ENCODE assay signal across 9 cellular contexts in genomic region chr11:68837583-68838571, GRCh38. TPM values are rescaled to one million over a fixed set of nuclear protein-coding genes. Genes with fewer than 3 reads are reported as not detected.
DNase-seq lines count a peak whose midpoint lies in the region; ATAC-seq and TF ChIP-seq lines count a peak whose summit lies in the region.
"Had no signal": no experiment of that assay in that cellular context is flagged by ENCODE, and none has a peak within 500 bp of the region (broad histone marks: within the 10 kb centered on the region; RNA-seq: fewer than 3 reads in every experiment).

No MANE protein-coding gene starts in this region.

- no peak for TF ChIP-seq EP300 in Ishikawa (IDR thresholded peaks at IDR 0.05; ENCODE audit: borderline replicate concordance)
- TF ChIP-seq EP300 in stomach (IDR thresholded peaks at IDR 0.05), result no peak

- no peaks in the 10 kb centered on the region for H3K27me3 Mint-ChIP-seq in activated CD8-positive, alpha-beta T cell treated with anti-CD3 and anti-CD28 coated beads for 36 hours
- H3K27me3 Mint-ChIP-seq in immature natural killer cell (ENCODE audit: low read depth in 3 of 3), result peaks cover 14 to 33% (median 18%) of the 10 kb centered on the region in 3 donors

- no peak for TF ChIP-seq POLR2A in stomach (IDR thresholded peaks at IDR 0.05)

- peaks cover 52% of the 10 kb centered on the region for H3K4me1 Mint-ChIP-seq in activated CD8-positive, alpha-beta T cell treated with anti-CD3 and anti-CD28 coated beads for 36 hours (ENCODE audit: low read depth)
- H3K4me1 Mint-ChIP-seq in immature natural killer cell, result peaks cover 58 to 69% of the 10 kb centered on the region in 2 donors

- peak overlapping the region; percentile 80 for H3K4me3 Mint-ChIP-seq in activated CD8-positive, alpha-beta T cell treated with anti-CD3 and anti-CD28 coated beads for 36 hours
- peak overlapping the region; percentile 76 to 92 (median 89) for H3K4me3 Mint-ChIP-seq in immature natural killer cell

- no peaks in the 10 kb centered on the region for H3K27me3 ChIP-seq in stomach
- H3K27me3 ChIP-seq: testis had no signal

- no peaks in the 10 kb centered on the region for H3K36me3 Mint-ChIP-seq in activated CD8-positive, alpha-beta T cell treated with anti-CD3 and anti-CD28 coated beads for 36 hours (ENCODE audit: low read depth)
- H3K36me3 Mint-ChIP-seq in immature natural killer cell, result no peaks in the 10 kb centered on the region

- CTCF ChIA-PET in activated CD8-positive, alpha-beta T cell treated with anti-CD3 and anti-CD28 coated beads for 36 hours (lab: Charles Lee), result interaction anchor here (0.7 to 1.2 kb wide), 5 partner anchors 8 to 540 kb away, joined by 3 to 6 read pairs (median 3); no protein-coding TSS in a partner anchor

- H3K9me3 Mint-ChIP-seq in activated CD8-positive, alpha-beta T cell treated with anti-CD3 and anti-CD28 coated beads for 36 hours, result no peaks in the 10 kb centered on the region
- H3K9me3 Mint-ChIP-seq in immature natural killer cell, result no peaks in the 10 kb centered on the region

- in situ Hi-C loops in KBM-7 (cut with MboI; ENCODE audit: low pct_unique_long_range_greater_than_20kb, low sequenced_read_pairs), result no loop called here

- H3K4me1 ChIP-seq in stomach, result peaks cover 55 to 88% (median 84%) of the 10 kb centered on the region in 4 donors

- peak overlapping the region; percentile 62 to 98 (median 97) for H3K27ac ChIP-seq in stomach

- WGBS in stomach, 5 donors, result 55 to 73% (median 60%) methylated on average over 17 of the region's 17 CpGs

- H3K36me3 ChIP-seq in stomach, result peaks cover 0 to 8% (median 0%) of the 10 kb centered on the region in 4 donors

- DNase-seq in activated CD8-positive, alpha-beta T cell treated with anti-CD3 and anti-CD28 coated beads for 36 hours, result no peak
- no peak for DNase-seq in immature natural killer cell
- DNase-seq in stomach, result no peak
- no peak for DNase-seq in stimulated activated CD4-positive, alpha-beta T cell treated with anti-CD3 and anti-CD28 coated beads, Interleukin-1b, Interleukin-23, amount 100 ng/mL, for 48 hours
- no peak for DNase-seq in KBM-7

- ATAC-seq in activated CD8-positive, alpha-beta T cell treated with anti-CD3 and anti-CD28 coated beads for 36 hours, result no peak
- ATAC-seq in GM18867 (IDR thresholded peaks at IDR 0.05; ENCODE audit: unreplicated experiment), result no peak

- peak overlapping the region in 2 of 4 donors; percentile 91 to 98 for H3K4me3 ChIP-seq in stomach
- H3K4me3 ChIP-seq: mucosa of descending colon had no signal

- POLR2A ChIA-PET in activated CD8-positive, alpha-beta T cell treated with anti-CD3 and anti-CD28 coated beads for 36 hours (lab: Charles Lee), result interaction anchor here (0.6 to 2.1 kb wide), 6 partner anchors 8 to 241 kb away, joined by 3 to 7 read pairs (median 4); no protein-coding TSS in a partner anchor

- peak overlapping the region; percentile 91 for H3K27ac Mint-ChIP-seq in activated CD8-positive, alpha-beta T cell treated with anti-CD3 and anti-CD28 coated beads for 36 hours
- peak overlapping the region; percentile 92 to 97 (median 96) for H3K27ac Mint-ChIP-seq in immature natural killer cell

- TF ChIP-seq CTCF in activated CD8-positive, alpha-beta T cell treated with anti-CD3 and anti-CD28 coated beads for 36 hours (IDR thresholded peaks at IDR 0.05), result no peak
- no peak for TF ChIP-seq CTCF in stomach (IDR thresholded peaks at IDR 0.05)

- H3K9me3 ChIP-seq in stomach, result no peaks in the 10 kb centered on the region
- H3K9me3 ChIP-seq: mucosa of descending colon, testis had no signal

- no peak for TF ChIP-seq RAD21 in Ishikawa (IDR thresholded peaks at IDR 0.05; ENCODE audit: low read depth)

- intact Hi-C loops in activated CD8-positive, alpha-beta T cell treated with anti-CD3 and anti-CD28 coated beads for 36 hours (cut with micrococcal nuclease), result no loop called here
- intact Hi-C loops in stomach (cut with DNase I; ENCODE audit: low total_unique reads), result no loop called here

TF ChIP-seq in Ishikawa, 13 proteins besides CTCF, POLR2A, EP300 and RAD21:
- TF ChIP-seq, protein P1, sequence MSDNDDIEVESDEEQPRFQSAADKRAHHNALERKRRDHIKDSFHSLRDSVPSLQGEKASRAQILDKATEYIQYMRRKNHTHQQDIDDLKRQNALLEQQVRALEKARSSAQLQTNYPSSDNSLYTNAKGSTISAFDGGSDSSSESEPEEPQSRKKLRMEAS (IDR thresholded peaks at IDR 0.05), result no peak
- TF ChIP-seq NFIC (IDR thresholded peaks at IDR 0.05) (no peak), YY1 (IDR thresholded peaks at IDR 0.05; ENCODE audit: low read depth) (no peak), EGR1 (IDR thresholded peaks at IDR 0.05) (no peak), TAF1 (IDR thresholded peaks at IDR 0.05; ENCODE audit: low read depth) (no peak), CEBPB (IDR thresholded peaks at IDR 0.05) (0 out of 2 replicates have a peak, but pooled peaks have one; percentile 6), TCF12 (IDR thresholded peaks at IDR 0.05; ENCODE audit: low read depth) (no peak)

RNA-seq across cellular contexts. Expression of gene CPT1A, which starts 3.8 kb away (rescaled TPM):
- 10 to 100 TPM; 17.5 TPM for total RNA-seq in activated CD8-positive, alpha-beta T cell treated with anti-CD3 and anti-CD28 coated beads for 36 hours
- 10 to 100 TPM in 1 of 3 donors, 1 to 10 TPM in 2; 6.4 to 20.3 (median 8.0) TPM for polyA plus RNA-seq in immature natural killer cell
- 100 to 1,000 TPM in 1 of 5 donors, 10 to 100 TPM in 4; 17.0 to 103 (median 61.7) TPM for total RNA-seq in stomach
- 10 to 100 TPM in 2 of 3 donors, 1 to 10 TPM in 1; 7.0 to 10.5 (median 10.3) TPM for polyA plus RNA-seq in stomach
